ENCODE assay signal across 1 cellular context in the genomic region with DNA sequence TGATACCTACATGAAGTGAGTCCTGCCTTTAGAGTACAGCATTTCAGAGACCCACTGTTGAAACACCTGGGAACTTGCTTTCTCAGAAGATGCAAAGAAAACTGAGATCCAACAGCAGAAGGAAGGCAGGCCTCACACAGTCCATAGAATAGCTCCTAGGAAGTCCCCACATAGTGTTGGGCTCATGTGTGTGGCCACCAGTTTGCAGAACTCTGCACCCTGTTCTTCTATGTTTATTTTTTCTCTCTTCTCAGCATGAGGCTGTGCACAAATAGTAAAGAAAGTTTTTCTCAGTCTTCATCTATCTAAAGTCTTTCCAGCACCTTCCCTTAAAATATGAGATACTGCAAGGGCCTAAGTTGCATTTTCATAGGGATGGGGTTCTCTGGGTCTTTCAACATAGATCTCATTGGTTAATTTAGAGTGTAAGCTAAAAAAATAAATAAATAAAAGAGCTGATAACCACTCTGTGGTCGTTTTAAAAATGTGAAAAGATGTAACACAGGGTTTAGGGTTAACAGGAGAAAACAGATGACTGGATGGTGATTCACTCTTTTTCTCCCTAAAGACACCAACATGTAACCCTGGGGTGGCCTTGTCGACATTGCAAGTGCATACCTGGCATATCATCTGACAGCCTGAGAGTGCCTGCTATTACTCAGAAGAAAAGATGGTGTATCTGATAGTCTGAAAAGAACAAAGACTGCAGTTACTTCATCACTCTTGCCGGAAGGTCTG.
TF ChIP-seq lines count a peak whose summit lies in the region.

No MANE protein-coding gene starts in this region.

TF ChIP-seq in SK-N-SH, 30 proteins besides CTCF, POLR2A, EP300 and RAD21 (continued from another document):
- TF ChIP-seq FOXJ3 (CRISPR knock-in tag; IDR thresholded peaks at IDR 0.05) (no peak), RFX5 (IDR thresholded peaks at IDR 0.05; ENCODE audit: low read length) (no peak), TEAD4 (IDR thresholded peaks at IDR 0.05; ENCODE audit: borderline replicate concordance, insufficient read depth) (peak; percentile 100), JUND (IDR thresholded peaks at IDR 0.05) (peak; percentile 100), MAX (IDR thresholded peaks at IDR 0.05; ENCODE audit: low read depth) (peak; percentile 68), RCOR1 (IDR thresholded peaks at IDR 0.05; ENCODE audit: low read length) (peak; percentile 89), RXRA (IDR thresholded peaks at IDR 0.05; ENCODE audit: borderline replicate concordance, low read depth) (peak; percentile 99), GATA2 (CRISPR knock-in tag; IDR thresholded peaks at IDR 0.05) (peak; percentile 84; the same call in 1 of the 2 replicates), NRF1 (IDR thresholded peaks at IDR 0.05; ENCODE audit: low read depth, low read length) (no peak), CHD2 (IDR thresholded peaks at IDR 0.05; ENCODE audit: low read length, partially characterized antibody) (peak; percentile 46), MEF2A (IDR thresholded peaks at IDR 0.05; ENCODE audit: borderline replicate concordance, low read depth) (peak; percentile 93), IRF3 (IDR thresholded peaks at IDR 0.05; ENCODE audit: low read depth, low read length) (no peak), GABPA (IDR thresholded peaks at IDR 0.05; ENCODE audit: low read depth) (no peak), YY1 (IDR thresholded peaks at IDR 0.05; ENCODE audit: low read depth) (0 out of 2 replicates have a peak, but pooled peaks have one; percentile 57), USF1 (IDR thresholded peaks at IDR 0.05; ENCODE audit: borderline replicate concordance, low read depth) (peak; percentile 52; the same call in 1 of the 2 replicates), FOXM1 (IDR thresholded peaks at IDR 0.05; ENCODE audit: low read depth) (peak; percentile 100), SIN3A (IDR thresholded peaks at IDR 0.05; ENCODE audit: borderline replicate concordance, low read depth, low read length) (peak; percentile 96), POLR2AphosphoS5 (IDR thresholded peaks at IDR 0.05; ENCODE audit: low read depth, low read length) (peak; percentile 98), ELF1 (IDR thresholded peaks at IDR 0.05) (peak; percentile 60; the same call in 1 of the 2 replicates), MXI1 (IDR thresholded peaks at IDR 0.05; ENCODE audit: low read depth, low read length) (no peak), TCF12 (IDR thresholded peaks at IDR 0.05) (peak; percentile 100)
- TF ChIP-seq, protein P1, sequence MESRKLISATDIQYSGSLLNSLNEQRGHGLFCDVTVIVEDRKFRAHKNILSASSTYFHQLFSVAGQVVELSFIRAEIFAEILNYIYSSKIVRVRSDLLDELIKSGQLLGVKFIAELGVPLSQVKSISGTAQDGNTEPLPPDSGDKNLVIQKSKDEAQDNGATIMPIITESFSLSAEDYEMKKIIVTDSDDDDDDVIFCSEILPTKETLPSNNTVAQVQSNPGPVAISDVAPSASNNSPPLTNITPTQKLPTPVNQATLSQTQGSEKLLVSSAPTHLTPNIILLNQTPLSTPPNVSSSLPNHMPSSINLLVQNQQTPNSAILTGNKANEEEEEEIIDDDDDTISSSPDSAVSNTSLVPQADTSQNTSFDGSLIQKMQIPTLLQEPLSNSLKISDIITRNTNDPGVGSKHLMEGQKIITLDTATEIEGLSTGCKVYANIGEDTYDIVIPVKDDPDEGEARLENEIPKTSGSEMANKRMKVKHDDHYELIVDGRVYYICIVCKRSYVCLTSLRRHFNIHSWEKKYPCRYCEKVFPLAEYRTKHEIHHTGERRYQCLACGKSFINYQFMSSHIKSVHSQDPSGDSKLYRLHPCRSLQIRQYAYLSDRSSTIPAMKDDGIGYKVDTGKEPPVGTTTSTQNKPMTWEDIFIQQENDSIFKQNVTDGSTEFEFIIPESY (IDR thresholded peaks at IDR 0.05; ENCODE audit: borderline replicate concordance, low read depth), result peak; percentile 91
